ENCODE assay signal across 7 cellular contexts in the genomic region with DNA sequence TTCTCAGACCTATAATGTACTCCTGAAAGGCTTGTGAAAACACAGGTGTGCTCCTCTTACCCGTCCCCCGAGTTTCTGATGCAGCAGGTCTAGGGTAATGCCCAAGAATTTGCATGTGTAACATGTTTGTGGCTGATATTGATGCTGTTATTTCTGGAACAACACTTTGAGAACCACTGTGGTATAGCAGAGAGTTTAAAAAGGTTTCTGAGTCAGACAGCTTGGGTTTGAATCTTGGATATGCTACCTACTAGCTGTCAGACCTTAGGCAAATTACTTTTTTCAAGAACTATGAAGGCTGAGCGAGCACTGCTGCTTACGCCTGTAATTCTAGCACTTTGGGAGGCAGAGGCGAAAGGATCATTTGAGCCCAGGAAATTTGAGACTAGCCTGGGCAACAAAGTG. TPM values are rescaled to one million over a fixed set of nuclear protein-coding genes. Genes with fewer than 3 reads are reported as not detected.
A peak's percentile ranks its signal among the peaks of the same experiment; 100 is the strongest.
DNase-seq lines count a peak whose midpoint lies in the region; ATAC-seq lines count a peak whose summit lies in the region.

No MANE protein-coding gene starts in this region.

- H3K27me3 ChIP-seq in mucosa of rectum (ENCODE audit: control insufficient read depth in 2 of 2, insufficient read depth in 2 of 2, low read length in 2 of 2): no peaks in the 10 kb centered on the region
- no peaks in the 10 kb centered on the region for H3K27me3 ChIP-seq in HAP-1 (ENCODE audit: low read depth)

- H3K4me1 ChIP-seq in mucosa of rectum (ENCODE audit: control insufficient read depth in 2 of 2, insufficient read depth in 2 of 2, low read length in 2 of 2): peaks cover 42% of the 10 kb centered on the region in 2 donors
- peaks cover 23% of the 10 kb centered on the region for H3K4me1 ChIP-seq in HAP-1

- in situ Hi-C loops in HAP-1 (cut with MboI; ENCODE audit: low sequenced_read_pairs): loop anchor here (10.0 kb wide), 1 partner anchor 65 kb away; no protein-coding TSS in a partner anchor

- intact Hi-C loops in left colon (cut with DNase I, micrococcal nuclease): no loop called here

- peaks cover 51% of the 10 kb centered on the region for H3K4me1 Mint-ChIP-seq in T-helper 1 cell treated with Interleukin-12 subunit alpha and Interleukin-12 subunit beta and Interleukin-4 antibody, amounts not matched to agents 30 μg/mL and 1 μg/mL, for 36 hours (ENCODE audit: low read depth)

- peak overlapping the region; percentile 9 to 98 for H3K27ac ChIP-seq in mucosa of rectum (ENCODE audit: low read depth in 2 of 2, low read length in 2 of 2)

- peak overlapping the region; percentile 82 for H3K27ac Mint-ChIP-seq in T-helper 1 cell treated with Interleukin-12 subunit alpha and Interleukin-12 subunit beta and Interleukin-4 antibody, amounts not matched to agents 30 μg/mL and 1 μg/mL, for 36 hours

- peak overlapping the region; percentile 54 for H3K4me3 Mint-ChIP-seq in T-helper 1 cell treated with Interleukin-12 subunit alpha and Interleukin-12 subunit beta and Interleukin-4 antibody, amounts not matched to agents 30 μg/mL and 1 μg/mL, for 36 hours

- peak overlapping the region; percentile 9 to 32 for H3K9ac ChIP-seq in mucosa of rectum (ENCODE audit: low read depth in 1 of 2, low read length in 2 of 2)

- DNase-seq in left colon (no peak), HAP-1 (ENCODE audit: low spot score in 2 of 2) (no peak), NCI-H187 treated with DMSO at 0.1 percent for 48 hours (lab: John Stamatoyannopoulos, UW) (no peak)

- peaks cover 8% of the 10 kb centered on the region for H3K36me3 Mint-ChIP-seq in T-helper 1 cell treated with Interleukin-12 subunit alpha and Interleukin-12 subunit beta and Interleukin-4 antibody, amounts not matched to agents 30 μg/mL and 1 μg/mL, for 36 hours (ENCODE audit: low read depth)

- H3K27me3 Mint-ChIP-seq in T-helper 1 cell treated with Interleukin-12 subunit alpha and Interleukin-12 subunit beta and Interleukin-4 antibody, amounts not matched to agents 30 μg/mL and 1 μg/mL, for 36 hours (ENCODE audit: low read depth): no peaks in the 10 kb centered on the region

- H3K9me3 ChIP-seq in mucosa of rectum (ENCODE audit: control insufficient read depth in 2 of 2, low read length in 2 of 2) (no peaks in the 10 kb centered on the region), HAP-1 (no peaks in the 10 kb centered on the region)

- H3K36me3 ChIP-seq in mucosa of rectum (ENCODE audit: control insufficient read depth in 2 of 2, insufficient read depth in 2 of 2, low read length in 2 of 2): no peaks in the 10 kb centered on the region
- no peaks in the 10 kb centered on the region for H3K36me3 ChIP-seq in HAP-1 (replicated peaks)

- H3K9me3 Mint-ChIP-seq in T-helper 1 cell treated with Interleukin-12 subunit alpha and Interleukin-12 subunit beta and Interleukin-4 antibody, amounts not matched to agents 30 μg/mL and 1 μg/mL, for 36 hours: no peaks in the 10 kb centered on the region

- H3K4me3 ChIP-seq in mucosa of rectum (ENCODE audit: low read length in 2 of 2) (peak overlapping the region in 1 of 2 donors; percentile 11), HAP-1 (no peak overlapping the region)

- ATAC-seq in GM19043 (IDR thresholded peaks at IDR 0.05; ENCODE audit: low read depth, unreplicated experiment) (peak; percentile 59), HG02840 (IDR thresholded peaks at IDR 0.05; ENCODE audit: low FRiP score, unreplicated experiment) (peak; percentile 55), left colon (no peak)

RNA-seq across cellular contexts. Expression of a gene that starts 4.9 kb away (rescaled TPM):
- total RNA-seq in left colon: 10 to 100 TPM; 86.2 to 95.2 TPM

RNA-seq across cellular contexts. Expression of a gene that starts 47.5 kb away (rescaled TPM):
- under 1 TPM; 0.82 to 0.92 TPM for total RNA-seq in left colon
